Comparison of ENCODE assay signal across 29 cellular contexts in the genomic region with DNA sequence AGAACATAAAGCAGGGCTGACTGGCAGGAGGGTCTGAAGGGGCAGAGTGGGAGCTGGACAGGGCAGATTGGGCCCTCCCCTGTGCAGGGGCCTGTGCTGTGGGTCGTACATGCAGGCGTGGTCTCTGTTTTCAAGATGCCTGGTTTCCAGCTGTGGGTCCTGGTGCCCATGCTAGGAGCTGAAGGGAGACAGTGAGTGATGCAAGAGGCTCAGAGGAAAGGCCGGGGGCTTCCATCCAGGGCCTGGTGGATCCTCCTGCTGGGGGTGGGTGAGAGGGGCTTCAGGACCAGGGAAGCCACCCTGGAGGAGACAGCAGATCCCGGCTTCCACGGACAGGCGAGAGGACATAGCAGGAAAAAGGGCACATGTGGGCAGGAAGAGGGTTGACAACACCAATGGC.
A peak's percentile ranks its signal among the peaks of the same experiment; 100 is the strongest.
DNase-seq lines count a peak whose midpoint lies in the region; ATAC-seq and TF ChIP-seq lines count a peak whose summit lies in the region.
"Had no signal": no experiment of that assay in that cellular context is flagged by ENCODE, and none has a peak within 500 bp of the region (broad histone marks: within the 10 kb centered on the region; RNA-seq: fewer than 3 reads in every experiment).

No MANE protein-coding gene starts in this region.

- peak overlapping the region; percentile 28 for H3K23ac ChIP-seq in neuronal stem cell (ENCODE audit: low read depth, low read length, poor library complexity)

- no peak overlapping the region for H3K27ac Mint-ChIP-seq in activated CD8-positive, alpha-beta memory T cell treated with anti-CD3 and anti-CD28 coated beads, Interleukin-2, amount 10 ng/mL, durations not matched to agents 7 days and 5 days
- H3K27ac Mint-ChIP-seq in glutamatergic neuron (ENCODE audit: unreplicated experiment) = no peak overlapping the region
- H3K27ac Mint-ChIP-seq: activated CD4-positive, alpha-beta memory T cell treated with anti-CD3 and anti-CD28 coated beads for 36 hours; activated naive CD4-positive, alpha-beta T cell treated with anti-CD3 and anti-CD28 coated beads, Interleukin-2, amount 50 U/mL, for 72 hours; activated T-helper 17 cell treated with anti-CD3 and anti-CD28 coated beads, Interleukin-2, amount 50 U/mL, for 72 hours; naive B cell had no signal

- no peak for TF ChIP-seq CTCF in glutamatergic neuron (IDR thresholded peaks at IDR 0.05; ENCODE audit: partially characterized antibody, unreplicated experiment)
- TF ChIP-seq CTCF in tibial artery (IDR thresholded peaks at IDR 0.05) = no peak

- no peaks in the 10 kb centered on the region for H3K4me1 Mint-ChIP-seq in activated CD8-positive, alpha-beta memory T cell treated with anti-CD3 and anti-CD28 coated beads, Interleukin-2, amount 10 ng/mL, durations not matched to agents 7 days and 5 days
- H3K4me1 Mint-ChIP-seq in glutamatergic neuron (ENCODE audit: low read depth, unreplicated experiment) = no peaks in the 10 kb centered on the region
- H3K4me1 Mint-ChIP-seq: activated T-helper 17 cell treated with anti-CD3 and anti-CD28 coated beads, Interleukin-2, amount 50 U/mL, for 72 hours; naive B cell; stimulated activated naive CD8-positive, alpha-beta T cell treated with anti-CD3 and anti-CD28 coated beads, Interleukin-15, amount 100 ng/mL, for 72 hours had no signal

- no peaks in the 10 kb centered on the region for H3K9me3 Mint-ChIP-seq in activated CD8-positive, alpha-beta memory T cell treated with anti-CD3 and anti-CD28 coated beads, Interleukin-2, amount 10 ng/mL, durations not matched to agents 7 days and 5 days (ENCODE audit: low read depth)
- H3K9me3 Mint-ChIP-seq in glutamatergic neuron (ENCODE audit: unreplicated experiment) = peaks cover 8% of the 10 kb centered on the region
- H3K9me3 Mint-ChIP-seq: activated T-helper 17 cell treated with anti-CD3 and anti-CD28 coated beads, Interleukin-2, amount 50 U/mL, for 72 hours had no signal

- peak; percentile 16 for DNase-seq in activated CD8-positive, alpha-beta memory T cell treated with anti-CD3 and anti-CD28 coated beads, Interleukin-2, amount 10 ng/mL, durations not matched to agents 7 days and 5 days
- no peak for DNase-seq in activated CD8-positive, alpha-beta memory T cell treated with anti-CD3 and anti-CD28 coated beads, Interleukin-2, amount 50 U/mL, for 48 hours
- peak; percentile 5 for DNase-seq in glutamatergic neuron
- DNase-seq in neuronal stem cell (ENCODE audit: low spot score) = no peak
- DNase-seq in tibial artery = peak; percentile 15 to 50
- DNase-seq in effector CD8-positive, alpha-beta T cell (lab: John Stamatoyannopoulos, UW) = no peak
- no peak for DNase-seq in NCI-H748 (lab: John Stamatoyannopoulos, UW; ENCODE audit: unreplicated experiment)
- DNase-seq: activated CD4-positive, alpha-beta memory T cell treated with anti-CD3 and anti-CD28 coated beads for 36 hours; anterior cingulate cortex; Calu3; colonic mucosa; DMS79; effector memory CD4-positive, alpha-beta T cell; GDM1; Karpas-422; midbrain; naive B cell; NCI-H2029 treated with DMSO at 0.1 percent for 48 hours; NCI-H226; NCI-H526 treated with DMSO at 0.1 percent for 48 hours; PC-3; SHP77; T-helper 2 cell; thyroid gland had no signal

- H3K4me1 ChIP-seq in neuronal stem cell (ENCODE audit: control insufficient read depth in 2 of 2, insufficient read depth in 1 of 2, low read depth in 1 of 2, low read length in 2 of 2) (peaks cover 0 to 2% of the 10 kb centered on the region in 2 donors), tibial artery (no peaks in the 10 kb centered on the region)
- H3K4me1 ChIP-seq: colonic mucosa had no signal

- H3K36me3 Mint-ChIP-seq in activated CD8-positive, alpha-beta memory T cell treated with anti-CD3 and anti-CD28 coated beads, Interleukin-2, amount 10 ng/mL, durations not matched to agents 7 days and 5 days = no peaks in the 10 kb centered on the region
- H3K36me3 Mint-ChIP-seq in glutamatergic neuron (ENCODE audit: unreplicated experiment) = peaks cover 18% of the 10 kb centered on the region
- H3K36me3 Mint-ChIP-seq: activated CD4-positive, alpha-beta memory T cell treated with anti-CD3 and anti-CD28 coated beads for 36 hours had no signal

- H2BK120ac ChIP-seq in neuronal stem cell (ENCODE audit: low read depth, low read length) = no peak overlapping the region

- no CpG with 5 or more reads among the region's 6 CpGs for WGBS in neuronal stem cell (ENCODE audit: extremely low coverage in 2 of 2, insufficient read length in 2 of 2, insufficient replicate concordance in 1 of 2), 2 donors

- H2BK12ac ChIP-seq in neuronal stem cell (ENCODE audit: low read length) = no peak overlapping the region

- intact Hi-C loops in tibial artery (cut with DNase I; ENCODE audit: low total_unique reads) = no loop called here

- H3K9me3 ChIP-seq in neuronal stem cell (replicated peaks in 1 of 2; ENCODE audit: control insufficient read depth in 2 of 2, insufficient read depth in 1 of 2, low read depth in 1 of 2, low read length in 2 of 2) = peaks cover 0 to 8% of the 10 kb centered on the region in 2 donors
- peaks cover 0 to 6% (median 0%) of the 10 kb centered on the region in 3 donors for H3K9me3 ChIP-seq in tibial artery
- H3K9me3 ChIP-seq: colonic mucosa, thyroid gland had no signal

- H2AFZ ChIP-seq in neuronal stem cell (ENCODE audit: low read length) = no peak overlapping the region

- ATAC-seq in activated CD8-positive, alpha-beta memory T cell treated with anti-CD3 and anti-CD28 coated beads, Interleukin-2, amount 10 ng/mL, durations not matched to agents 7 days and 5 days = no peak
- no peak for ATAC-seq in GM21390 (IDR thresholded peaks at IDR 0.05; ENCODE audit: unreplicated experiment)
- ATAC-seq: activated naive CD4-positive, alpha-beta T cell treated with anti-CD3 and anti-CD28 coated beads, Interleukin-2, amount 50 U/mL, for 72 hours; activated T-helper 17 cell treated with anti-CD3 and anti-CD28 coated beads, Interleukin-2, amount 50 U/mL, for 72 hours; PC-3; stimulated activated naive CD8-positive, alpha-beta T cell treated with anti-CD3 and anti-CD28 coated beads, Interleukin-15, amount 100 ng/mL, for 72 hours had no signal

- no peaks in the 10 kb centered on the region for H3K27me3 Mint-ChIP-seq in activated CD8-positive, alpha-beta memory T cell treated with anti-CD3 and anti-CD28 coated beads, Interleukin-2, amount 10 ng/mL, durations not matched to agents 7 days and 5 days
- H3K27me3 Mint-ChIP-seq in glutamatergic neuron (ENCODE audit: unreplicated experiment) = peaks cover 6% of the 10 kb centered on the region

- no peak overlapping the region for H4K91ac ChIP-seq in neuronal stem cell (ENCODE audit: low read depth, low read length, poor library complexity)

- no peaks in the 10 kb centered on the region for H3K79me1 ChIP-seq in neuronal stem cell (ENCODE audit: low read depth, low read length)

- H3K18ac ChIP-seq in neuronal stem cell (ENCODE audit: low read length) = no peak overlapping the region

- H3K9ac ChIP-seq in neuronal stem cell (ENCODE audit: low read depth, low read length, poor library complexity) = no peak overlapping the region

- no peak overlapping the region for H3K4me3 Mint-ChIP-seq in activated CD8-positive, alpha-beta memory T cell treated with anti-CD3 and anti-CD28 coated beads, Interleukin-2, amount 10 ng/mL, durations not matched to agents 7 days and 5 days
- H3K4me3 Mint-ChIP-seq in glutamatergic neuron (ENCODE audit: unreplicated experiment) = no peak overlapping the region
- H3K4me3 Mint-ChIP-seq: activated CD4-positive, alpha-beta memory T cell treated with anti-CD3 and anti-CD28 coated beads for 36 hours; activated T-helper 17 cell treated with anti-CD3 and anti-CD28 coated beads, Interleukin-2, amount 50 U/mL, for 72 hours; naive B cell; stimulated activated naive CD8-positive, alpha-beta T cell treated with anti-CD3 and anti-CD28 coated beads, Interleukin-15, amount 100 ng/mL, for 72 hours had no signal

- no peak overlapping the region for H2AK5ac ChIP-seq in neuronal stem cell (ENCODE audit: low read depth, low read length)

- H3K27ac ChIP-seq in neuronal stem cell (replicated peaks; ENCODE audit: low read length) (no peak overlapping the region), tibial artery (no peak overlapping the region)
- H3K27ac ChIP-seq: 22Rv1, colonic mucosa had no signal

- no peak overlapping the region for H3K14ac ChIP-seq in neuronal stem cell (ENCODE audit: low read length)

- H2BK5ac ChIP-seq in neuronal stem cell (ENCODE audit: low read length) = no peak overlapping the region

- CTCF ChIA-PET in activated CD8-positive, alpha-beta memory T cell treated with anti-CD3 and anti-CD28 coated beads, Interleukin-2, amount 10 ng/mL, durations not matched to agents 7 days and 5 days (lab: Charles Lee) = no interaction called here

- H3K36me3 ChIP-seq in neuronal stem cell (replicated peaks in 1 of 2; ENCODE audit: control insufficient read depth in 2 of 2, insufficient read depth in 2 of 2, low read length in 2 of 2) (no peaks in the 10 kb centered on the region), tibial artery (no peaks in the 10 kb centered on the region)
- H3K36me3 ChIP-seq: colonic mucosa, thyroid gland had no signal

- H3K4me2 ChIP-seq in neuronal stem cell (ENCODE audit: insufficient read depth, low read length, poor library complexity, severe bottlenecking) = no peak overlapping the region

- no peak overlapping the region for H4K8ac ChIP-seq in neuronal stem cell (ENCODE audit: low read depth, low read length)

- no peak overlapping the region for H3K4ac ChIP-seq in neuronal stem cell (ENCODE audit: low read length)

- no peak overlapping the region for H2BK15ac ChIP-seq in neuronal stem cell (ENCODE audit: low read length)

- H3K27me3 ChIP-seq in neuronal stem cell (ENCODE audit: control insufficient read depth in 3 of 3, insufficient read depth in 3 of 3, low read depth in 1 of 3, low read length in 3 of 3) = no peaks in the 10 kb centered on the region
- no peaks in the 10 kb centered on the region for H3K27me3 ChIP-seq in tibial artery
- H3K27me3 ChIP-seq: colonic mucosa, thyroid gland had no signal

- H3K4me3 ChIP-seq in neuronal stem cell (ENCODE audit: low read length in 2 of 2) (no peak overlapping the region), tibial artery (no peak overlapping the region)
- H3K4me3 ChIP-seq: colonic mucosa, thyroid gland had no signal

Comparison
In these comparisons a context has a peak if more than half of its experiments do, and no peak if none do; other contexts are left out.
1. DNase-seq: peak in activated CD8-positive, alpha-beta memory T cell treated with anti-CD3 and anti-CD28 coated beads, Interleukin-2, amount 10 ng/mL, durations not matched to agents 7 days and 5 days (single experiment), glutamatergic neuron (single experiment) and tibial artery (2 of 2); none in activated CD8-positive, alpha-beta memory T cell treated with anti-CD3 and anti-CD28 coated beads, Interleukin-2, amount 50 U/mL, for 48 hours (single experiment), neuronal stem cell (single experiment), effector CD8-positive, alpha-beta T cell (single experiment) and NCI-H748 (single experiment).